ENCODE assay signal across 27 cellular contexts in genomic region chr1:213486488-213486887, GRCh38.
"Had no signal": no experiment of that assay in that cellular context is flagged by ENCODE, and none has a peak within 500 bp of the region (broad histone marks: within the 10 kb centered on the region; RNA-seq: fewer than 3 reads in every experiment).

No MANE protein-coding gene starts in this region.

- H3K4me3 ChIP-seq: colonic mucosa, coronary artery, dorsolateral prefrontal cortex, esophagus squamous epithelium, gastrocnemius medialis, gastroesophageal sphincter, heart left ventricle, heart right ventricle had no signal

- DNase-seq: colonic mucosa; cortex of kidney; dermis blood vessel endothelial cell; dorsolateral prefrontal cortex; effector CD4-positive, alpha-beta T cell; effector CD8-positive, alpha-beta T cell; effector memory CD4-positive, alpha-beta T cell; effector memory CD8-positive, alpha-beta T cell; endodermal cell; erythroblast; esophagus squamous epithelium; foreskin fibroblast; foreskin keratinocyte; foreskin melanocyte; gastrocnemius medialis; glutamatergic neuron; head of caudate nucleus; heart left ventricle; heart right ventricle had no signal

- H3K27me3 Mint-ChIP-seq: dendritic cell treated with granulocyte-macrophage colony-stimulating factor and Interleukin-4, amounts not matched to agents 40 ng/mL and 50 ng/mL, for 4 days had no signal

- H3K9me3 Mint-ChIP-seq: dendritic cell treated with granulocyte-macrophage colony-stimulating factor and Interleukin-4, amounts not matched to agents 40 ng/mL and 50 ng/mL, for 4 days; endodermal cell had no signal

- FAIRE-seq: colon, endometrium, endothelial cell of umbilical vein had no signal

- H3K9me3 ChIP-seq: colonic mucosa, esophagus squamous epithelium, gastrocnemius medialis, gastroesophageal sphincter, heart left ventricle, heart right ventricle had no signal

- ATAC-seq: effector memory CD8-positive, alpha-beta T cell; esophagus mucosa; foreskin keratinocyte; gastrocnemius medialis; gastroesophageal sphincter; heart left ventricle; heart right ventricle had no signal

- H3K27me3 ChIP-seq: colonic mucosa, esophagus squamous epithelium, foreskin keratinocyte, gastrocnemius medialis, gastroesophageal sphincter, heart left ventricle, heart right ventricle had no signal

- H3K36me3 ChIP-seq: colonic mucosa, esophagus squamous epithelium, gastrocnemius medialis, gastroesophageal sphincter, heart left ventricle, heart right ventricle had no signal

- H3K4me1 ChIP-seq: colonic mucosa, esophagus squamous epithelium, foreskin keratinocyte, gastroesophageal sphincter, heart left ventricle, heart right ventricle had no signal

- H3K4me3 Mint-ChIP-seq: dendritic cell treated with granulocyte-macrophage colony-stimulating factor and Interleukin-4, amounts not matched to agents 40 ng/mL and 50 ng/mL, for 4 days; effector memory CD8-positive, alpha-beta T cell; endodermal cell had no signal

- H3K27ac ChIP-seq: colonic mucosa, coronary artery, dorsolateral prefrontal cortex, epithelial cell of prostate, esophagus squamous epithelium, foreskin keratinocyte, gastrocnemius medialis, gastroesophageal sphincter, heart left ventricle, heart right ventricle had no signal

- H3K4me1 Mint-ChIP-seq: endodermal cell had no signal

- H3K27ac Mint-ChIP-seq: dendritic cell treated with granulocyte-macrophage colony-stimulating factor and Interleukin-4, amounts not matched to agents 40 ng/mL and 50 ng/mL, for 4 days; effector memory CD8-positive, alpha-beta T cell; endodermal cell had no signal
